Comparison of ENCODE assay signal across 12 cellular contexts in the genomic region with DNA sequence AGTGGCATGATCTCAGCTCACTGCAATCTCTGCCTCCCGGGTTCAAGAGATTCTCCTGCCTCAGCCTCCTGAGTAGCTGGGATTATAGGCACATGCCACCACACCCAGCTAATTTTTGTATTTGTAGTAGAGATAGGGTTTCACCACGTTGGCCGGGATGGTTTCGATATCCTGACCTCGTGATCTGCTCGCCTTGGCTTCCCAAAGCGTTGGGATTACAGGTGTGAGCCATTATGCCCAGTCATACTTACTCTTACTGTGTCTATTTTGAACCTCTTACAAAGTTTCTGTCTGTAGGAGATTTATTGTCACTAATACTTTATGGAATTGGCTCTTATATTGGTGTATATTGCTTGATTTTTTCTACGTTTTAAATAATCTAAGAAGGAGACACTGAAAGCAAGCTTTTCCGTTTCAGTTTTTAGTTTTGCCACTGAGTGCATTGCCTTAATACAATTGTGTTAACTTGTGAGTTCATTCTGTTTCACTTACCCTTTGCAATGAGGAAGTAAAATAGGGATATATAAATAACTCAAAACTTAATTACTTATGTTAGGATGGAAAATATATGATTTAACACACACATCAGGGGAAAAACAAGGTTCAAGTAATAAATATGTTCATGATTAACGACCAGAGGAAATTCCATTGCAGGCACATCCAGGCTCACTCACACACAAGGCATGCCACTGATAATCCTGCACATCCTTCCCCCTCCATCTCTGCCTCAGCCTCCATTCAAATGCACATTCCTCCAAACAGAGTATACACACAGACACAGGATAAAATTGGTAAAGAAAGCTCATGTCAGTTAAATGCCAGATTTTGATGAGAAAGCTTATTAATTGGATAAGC.
DNase-seq lines count a peak whose midpoint lies in the region; ATAC-seq, FAIRE-seq and TF ChIP-seq lines count a peak whose summit lies in the region.
"Had no signal": no experiment of that assay in that cellular context is flagged by ENCODE, and none has a peak within 500 bp of the region (broad histone marks: within the 10 kb centered on the region; RNA-seq: fewer than 3 reads in every experiment).

No MANE protein-coding gene starts in this region.

- no peak for ATAC-seq in HG03159 (IDR thresholded peaks at IDR 0.05; ENCODE audit: unreplicated experiment)
- ATAC-seq in GM21529 (IDR thresholded peaks at IDR 0.05; ENCODE audit: unreplicated experiment) = no peak
- no peak for ATAC-seq in GM19455 (IDR thresholded peaks at IDR 0.05; ENCODE audit: unreplicated experiment)
- ATAC-seq: heart left ventricle had no signal

- peak; percentile 77 for FAIRE-seq in RCC 7860 (lab: Jason Lieb, UNC)

- no peak overlapping the region for H3K4me3 ChIP-seq in skeletal muscle cell (ENCODE audit: low read depth, low read length)
- H3K4me3 ChIP-seq: heart left ventricle had no signal

- DNase-seq in GM04503 (ENCODE audit: low read depth) (peak; percentile 94), RCC 7860 (ENCODE audit: low spot score) (peak; percentile 67), fibroblast of the conjunctiva (ENCODE audit: low read depth) (peak; percentile 30), skeletal muscle cell (ENCODE audit: low read depth) (peak; percentile 57), GM20000 (ENCODE audit: low spot score) (no peak)
- DNase-seq: activated naive CD8-positive, alpha-beta T cell treated with anti-CD3 and anti-CD28 coated beads, Interleukin-2, amount 10 ng/mL, durations not matched to agents 7 days and 5 days; DMS153; heart left ventricle; MM.1S had no signal

- TF ChIP-seq CTCF in GM20000 (IDR thresholded peaks at IDR 0.05; ENCODE audit: extremely low read depth, missing control alignments) = no peak
